Comparison of ENCODE assay signal across 21 cellular contexts in the genomic region with DNA sequence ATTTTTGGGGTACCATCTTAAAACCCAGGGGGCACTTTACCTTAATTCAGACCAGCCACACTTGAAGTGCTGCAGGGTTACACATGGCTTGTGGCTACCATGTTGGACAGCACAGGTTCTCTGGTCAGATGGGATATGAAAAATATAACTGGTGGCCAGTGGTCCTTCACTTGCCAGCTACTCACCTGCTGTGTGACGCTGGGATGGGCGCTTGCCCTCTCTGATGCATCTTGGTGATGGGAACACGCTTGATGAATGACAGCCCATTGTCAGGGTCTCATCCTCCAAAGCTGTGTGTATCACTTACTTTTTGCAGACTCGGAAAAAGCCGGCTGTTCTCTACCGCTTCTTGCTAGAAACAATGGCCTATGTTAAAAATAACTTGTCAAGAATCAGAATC. TPM values are rescaled to one million over a fixed set of nuclear protein-coding genes. Genes with fewer than 3 reads are reported as not detected.
DNase-seq lines count a peak whose midpoint lies in the region; FAIRE-seq and TF ChIP-seq lines count a peak whose summit lies in the region.
"Had no signal": no experiment of that assay in that cellular context is flagged by ENCODE, and none has a peak within 500 bp of the region (broad histone marks: within the 10 kb centered on the region; RNA-seq: fewer than 3 reads in every experiment).

No MANE protein-coding gene starts in this region.

- intact Hi-C loops in activated CD4-positive, alpha-beta memory T cell treated with anti-CD3 and anti-CD28 coated beads for 36 hours (cut with micrococcal nuclease): no loop called here
- intact Hi-C loops in posterior vena cava (cut with DNase I): no loop called here

- no peak overlapping the region for H3K4me2 ChIP-seq in astrocyte (ENCODE audit: low read length)

- POLR2A ChIA-PET in activated CD4-positive, alpha-beta memory T cell treated with anti-CD3 and anti-CD28 coated beads for 36 hours (lab: Charles Lee): no interaction called here
- POLR2A ChIA-PET in activated CD4-positive, alpha-beta memory T cell treated with anti-CD3 and anti-CD28 coated beads, Interleukin-2, amount 10 ng/mL, durations not matched to agents 7 days and 5 days (lab: Charles Lee): no interaction called here
- POLR2A ChIA-PET in HEK293 (lab: Yijun Ruan, JAX): interaction anchor here (0.6 to 1.0 kb wide), 2 partner anchors 13 to 657 kb away, joined by 3 read pairs; no protein-coding TSS in a partner anchor

- H3K27ac ChIP-seq in HEK293 (ENCODE audit: extremely low read depth, low read depth, low read length) (no peak overlapping the region), astrocyte (ENCODE audit: low read depth, low read length) (no peak overlapping the region)

- H3K9me3 ChIP-seq in HEK293 (ENCODE audit: control insufficient read depth, insufficient read depth, low read depth, low read length) (no peaks in the 10 kb centered on the region), astrocyte (ENCODE audit: insufficient read depth, low read depth, low read length) (no peaks in the 10 kb centered on the region)

- H3K27ac Mint-ChIP-seq in activated CD4-positive, alpha-beta memory T cell treated with anti-CD3 and anti-CD28 coated beads for 36 hours: no peak overlapping the region
- no peak overlapping the region for H3K27ac Mint-ChIP-seq in activated CD4-positive, alpha-beta memory T cell treated with anti-CD3 and anti-CD28 coated beads, Interleukin-2, amount 10 ng/mL, durations not matched to agents 7 days and 5 days
- no peak overlapping the region for H3K27ac Mint-ChIP-seq in astrocyte (ENCODE audit: unreplicated experiment)
- H3K27ac Mint-ChIP-seq: CD4-positive, CD25-positive, alpha-beta regulatory T cell had no signal

- H3K4me3 ChIP-seq in HEK293 (ENCODE audit: low read depth, low read length) (no peak overlapping the region), astrocyte (ENCODE audit: insufficient read depth, low read depth, low read length) (no peak overlapping the region)

- H3K9me3 Mint-ChIP-seq in activated CD4-positive, alpha-beta memory T cell treated with anti-CD3 and anti-CD28 coated beads for 36 hours: no peaks in the 10 kb centered on the region
- H3K9me3 Mint-ChIP-seq in activated CD4-positive, alpha-beta memory T cell treated with anti-CD3 and anti-CD28 coated beads, Interleukin-2, amount 10 ng/mL, durations not matched to agents 7 days and 5 days: no peaks in the 10 kb centered on the region
- H3K9me3 Mint-ChIP-seq in astrocyte (ENCODE audit: unreplicated experiment): no peaks in the 10 kb centered on the region

- no peaks in the 10 kb centered on the region for H3K27me3 Mint-ChIP-seq in activated CD4-positive, alpha-beta memory T cell treated with anti-CD3 and anti-CD28 coated beads for 36 hours
- H3K27me3 Mint-ChIP-seq in activated CD4-positive, alpha-beta memory T cell treated with anti-CD3 and anti-CD28 coated beads, Interleukin-2, amount 10 ng/mL, durations not matched to agents 7 days and 5 days: peaks cover 3% of the 10 kb centered on the region
- H3K27me3 Mint-ChIP-seq in astrocyte (ENCODE audit: low read depth, unreplicated experiment): peaks cover 3% of the 10 kb centered on the region
- H3K27me3 Mint-ChIP-seq: CD4-positive, CD25-positive, alpha-beta regulatory T cell had no signal

- TF ChIP-seq CTCF in HEK293 (tag by site-specific recombination; IDR thresholded peaks at IDR 0.05) (no peak), astrocyte (IDR thresholded peaks at IDR 0.05; ENCODE audit: insufficient read depth, low read depth, low read length) (no peak)

- CTCF ChIA-PET in activated CD4-positive, alpha-beta memory T cell treated with anti-CD3 and anti-CD28 coated beads for 36 hours (lab: Charles Lee): no interaction called here
- CTCF ChIA-PET in activated CD4-positive, alpha-beta memory T cell treated with anti-CD3 and anti-CD28 coated beads, Interleukin-2, amount 10 ng/mL, durations not matched to agents 7 days and 5 days (lab: Charles Lee): interaction anchor here (0.6 kb wide), 1 partner anchor 1214 kb away, joined by 3 read pairs; no protein-coding TSS in a partner anchor
- CTCF ChIA-PET in HEK293 (lab: Yijun Ruan, JAX): interaction anchor here (2.3 kb wide), 1 partner anchor 378 kb away, joined by 6 read pairs; no protein-coding TSS in a partner anchor

- no peaks in the 10 kb centered on the region for H3K4me1 ChIP-seq in HEK293 (ENCODE audit: control insufficient read depth, insufficient read depth, low read length)
- peaks cover 4% of the 10 kb centered on the region for H3K4me1 ChIP-seq in astrocyte (ENCODE audit: insufficient read depth, low read length)

- H2AFZ ChIP-seq in astrocyte (ENCODE audit: low read depth, low read length): peak overlapping the region; percentile 2

- H4K20me1 ChIP-seq in astrocyte (ENCODE audit: insufficient read depth, low read length): no peaks in the 10 kb centered on the region

- no peak overlapping the region for H3K9ac ChIP-seq in astrocyte (ENCODE audit: low read length)

- H3K79me2 ChIP-seq in astrocyte (ENCODE audit: insufficient read depth, low read length): peaks cover 20% of the 10 kb centered on the region

- no peak for FAIRE-seq in astrocyte (lab: Jason Lieb, UNC)
- FAIRE-seq: G401.6, GM12891, HTR-8/SVneo had no signal

- H3K27me3 ChIP-seq in astrocyte (ENCODE audit: insufficient read depth, low read length): no peaks in the 10 kb centered on the region

- H3K36me3 Mint-ChIP-seq in activated CD4-positive, alpha-beta memory T cell treated with anti-CD3 and anti-CD28 coated beads for 36 hours: peaks cover 28% of the 10 kb centered on the region
- peaks cover 45% of the 10 kb centered on the region for H3K36me3 Mint-ChIP-seq in activated CD4-positive, alpha-beta memory T cell treated with anti-CD3 and anti-CD28 coated beads, Interleukin-2, amount 10 ng/mL, durations not matched to agents 7 days and 5 days (ENCODE audit: low read depth)
- H3K36me3 Mint-ChIP-seq in astrocyte (ENCODE audit: low read depth, unreplicated experiment): no peaks in the 10 kb centered on the region
- H3K36me3 Mint-ChIP-seq: CD4-positive, CD25-positive, alpha-beta regulatory T cell had no signal

- H3K4me3 Mint-ChIP-seq in activated CD4-positive, alpha-beta memory T cell treated with anti-CD3 and anti-CD28 coated beads for 36 hours: no peak overlapping the region
- H3K4me3 Mint-ChIP-seq in activated CD4-positive, alpha-beta memory T cell treated with anti-CD3 and anti-CD28 coated beads, Interleukin-2, amount 10 ng/mL, durations not matched to agents 7 days and 5 days: no peak overlapping the region
- no peak overlapping the region for H3K4me3 Mint-ChIP-seq in astrocyte (ENCODE audit: unreplicated experiment)
- H3K4me3 Mint-ChIP-seq: CD4-positive, CD25-positive, alpha-beta regulatory T cell had no signal

- H3K36me3 ChIP-seq in HEK293 (ENCODE audit: control insufficient read depth in 2 of 2, insufficient read depth in 1 of 2, low read length in 2 of 2): peaks cover 9 to 40% of the 10 kb centered on the region in 2 experiments
- H3K36me3 ChIP-seq in astrocyte (ENCODE audit: insufficient read depth, low read length): peaks cover 13% of the 10 kb centered on the region

- no peaks in the 10 kb centered on the region for H3K4me1 Mint-ChIP-seq in activated CD4-positive, alpha-beta memory T cell treated with anti-CD3 and anti-CD28 coated beads for 36 hours (ENCODE audit: low read depth)
- peaks cover 2% of the 10 kb centered on the region for H3K4me1 Mint-ChIP-seq in activated CD4-positive, alpha-beta memory T cell treated with anti-CD3 and anti-CD28 coated beads, Interleukin-2, amount 10 ng/mL, durations not matched to agents 7 days and 5 days
- H3K4me1 Mint-ChIP-seq in astrocyte (ENCODE audit: low read depth, unreplicated experiment): peaks cover 8% of the 10 kb centered on the region

- DNase-seq in activated CD4-positive, alpha-beta memory T cell treated with anti-CD3 and anti-CD28 coated beads for 36 hours: peak; percentile 3
- DNase-seq in activated CD4-positive, alpha-beta memory T cell treated with anti-CD3 and anti-CD28 coated beads, Interleukin-2, amount 10 ng/mL, durations not matched to agents 7 days and 5 days: no peak
- DNase-seq in astrocyte (ENCODE audit: low read depth) (no peak), posterior vena cava (ENCODE audit: low spot score) (peak; percentile 26), glomerular visceral epithelial cell (ENCODE audit: extremely low spot score) (no peak), SK-N-DZ (ENCODE audit: low spot score) (no peak)
- no peak for DNase-seq in stimulated activated CD4-positive, alpha-beta T cell treated with anti-CD3 and anti-CD28 coated beads, Interleukin-2, amount 100 ng/mL, for 48 hours
- DNase-seq: 8988T; Calu3; CD4-positive, CD25-positive, alpha-beta regulatory T cell; DMS79 treated with DMSO at 0.1 percent for 48 hours; KG1; NCI-H1092; NCI-H1694; NCI-H526 treated with DMSO at 0.1 percent for 48 hours; OCI-M1 had no signal

TF ChIP-seq in HEK293, 187 proteins besides CTCF, POLR2A, EP300 and RAD21:
- TF ChIP-seq, protein P1, sequence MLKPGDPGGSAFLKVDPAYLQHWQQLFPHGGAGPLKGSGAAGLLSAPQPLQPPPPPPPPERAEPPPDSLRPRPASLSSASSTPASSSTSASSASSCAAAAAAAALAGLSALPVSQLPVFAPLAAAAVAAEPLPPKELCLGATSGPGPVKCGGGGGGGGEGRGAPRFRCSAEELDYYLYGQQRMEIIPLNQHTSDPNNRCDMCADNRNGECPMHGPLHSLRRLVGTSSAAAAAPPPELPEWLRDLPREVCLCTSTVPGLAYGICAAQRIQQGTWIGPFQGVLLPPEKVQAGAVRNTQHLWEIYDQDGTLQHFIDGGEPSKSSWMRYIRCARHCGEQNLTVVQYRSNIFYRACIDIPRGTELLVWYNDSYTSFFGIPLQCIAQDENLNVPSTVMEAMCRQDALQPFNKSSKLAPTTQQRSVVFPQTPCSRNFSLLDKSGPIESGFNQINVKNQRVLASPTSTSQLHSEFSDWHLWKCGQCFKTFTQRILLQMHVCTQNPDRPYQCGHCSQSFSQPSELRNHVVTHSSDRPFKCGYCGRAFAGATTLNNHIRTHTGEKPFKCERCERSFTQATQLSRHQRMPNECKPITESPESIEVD (tag by site-specific recombination; IDR thresholded peaks at IDR 0.05): no peak
- peak; percentile 68 for TF ChIP-seq ZNF768 (tag by site-specific recombination; IDR thresholded peaks at IDR 0.05)

RNA-seq across cellular contexts. Expression of gene HJURP, which starts 22.5 kb away (rescaled TPM):
- 100 to 1,000 TPM in 1 of 2 experiments, 10 to 100 TPM in 1; 98.4 to 102 TPM for total RNA-seq in activated CD4-positive, alpha-beta memory T cell treated with anti-CD3 and anti-CD28 coated beads for 36 hours
- 100 to 1,000 TPM; 126 to 129 TPM for total RNA-seq in activated CD4-positive, alpha-beta memory T cell treated with anti-CD3 and anti-CD28 coated beads, Interleukin-2, amount 10 ng/mL, durations not matched to agents 7 days and 5 days
- total RNA-seq in astrocyte (2.7 and 5.9 TPM in 2 replicates), posterior vena cava (under 1 TPM in 1 of 2 donors, not detected in 1; 0.42 TPM)
- polyA plus RNA-seq in SK-N-DZ (2014; cell fraction: cytosol; rRNA removed): 32.9 and 50.9 TPM in 2 replicates
- polyA plus RNA-seq in SK-N-DZ (2014; cell fraction: nucleus; rRNA removed): 88.3 and 107 TPM in 2 replicates

RNA-seq across cellular contexts. Expression of gene MROH2A, which starts 53.7 kb away (rescaled TPM):
- not detected for total RNA-seq in activated CD4-positive, alpha-beta memory T cell treated with anti-CD3 and anti-CD28 coated beads for 36 hours
- not detected for total RNA-seq in activated CD4-positive, alpha-beta memory T cell treated with anti-CD3 and anti-CD28 coated beads, Interleukin-2, amount 10 ng/mL, durations not matched to agents 7 days and 5 days
- total RNA-seq in astrocyte (not detected in 2 replicates), posterior vena cava (not detected)
- not detected in 2 replicates for polyA plus RNA-seq in SK-N-DZ (2014; cell fraction: cytosol; rRNA removed)
- 0.15 and 0.39 TPM in 2 replicates for polyA plus RNA-seq in SK-N-DZ (2014; cell fraction: nucleus; rRNA removed)
- total RNA-seq: CD4-positive, CD25-positive, alpha-beta regulatory T cell; MCF 10A had no signal
- polyA plus RNA-seq: CD4-positive, CD25-positive, alpha-beta regulatory T cell had no signal

Comparison
In these comparisons a context has a peak if more than half of its experiments do, and no peak if none do; other contexts are left out.
1. DNase-seq: peak in activated CD4-positive, alpha-beta memory T cell treated with anti-CD3 and anti-CD28 coated beads for 36 hours (single experiment) and posterior vena cava (single experiment); none in activated CD4-positive, alpha-beta memory T cell treated with anti-CD3 and anti-CD28 coated beads, Interleukin-2, amount 10 ng/mL, durations not matched to agents 7 days and 5 days (single experiment), astrocyte (single experiment), glomerular visceral epithelial cell (single experiment), SK-N-DZ (single experiment) and stimulated activated CD4-positive, alpha-beta T cell treated with anti-CD3 and anti-CD28 coated beads, Interleukin-2, amount 100 ng/mL, for 48 hours (0 of 2).
2. RNA of gene HJURP, which starts 22.5 kb away (total RNA-seq): 126 to 129 TPM in activated CD4-positive, alpha-beta memory T cell treated with anti-CD3 and anti-CD28 coated beads, Interleukin-2, amount 10 ng/mL, durations not matched to agents 7 days and 5 days and 98.4 to 102 TPM in activated CD4-positive, alpha-beta memory T cell treated with anti-CD3 and anti-CD28 coated beads for 36 hours; 2.7 to 5.9 TPM in astrocyte and 0.42 TPM in posterior vena cava; every median in the first group is over 10 times any median in the second.